8 cellular contexts compared by ENCODE assay signal in the genomic region with DNA sequence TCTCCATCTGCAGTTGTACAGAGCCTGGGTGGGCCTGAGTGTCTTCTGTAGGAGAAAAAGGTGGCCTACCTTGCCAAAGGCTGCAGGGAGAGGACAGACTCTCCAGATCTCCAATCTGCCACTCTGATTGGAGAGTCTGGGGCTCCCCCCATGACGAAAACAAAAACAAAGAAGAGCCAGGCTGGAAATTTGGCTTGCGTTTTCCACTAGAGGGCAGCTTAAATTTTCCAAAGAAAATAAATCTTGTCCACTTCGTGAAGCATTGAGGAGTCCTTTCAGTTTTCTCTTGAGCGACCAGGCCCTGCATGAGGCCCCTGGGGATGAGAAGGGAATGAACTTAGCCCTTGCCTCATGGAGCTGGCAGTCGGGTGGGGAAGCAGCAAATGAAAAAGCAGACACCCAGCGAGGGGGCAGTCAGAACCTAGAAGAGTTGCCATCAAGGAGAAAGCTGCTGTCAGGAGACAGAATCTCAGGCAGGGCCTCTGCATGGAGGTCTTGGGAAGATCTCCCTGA. TPM values are rescaled to one million over a fixed set of nuclear protein-coding genes. Genes with fewer than 3 reads are reported as not detected.
DNase-seq lines count a peak whose midpoint lies in the region; ATAC-seq and TF ChIP-seq lines count a peak whose summit lies in the region.

No MANE protein-coding gene starts in this region.

- CTCF ChIA-PET in AG04450 (lab: Charles Lee) = interaction anchor here (0.6 to 2.8 kb wide), 27 partner anchors 8 to 197 kb away, joined by 3 to 20 read pairs (median 4); a partner anchor contains a TSS

- peak; percentile 19 to 23 for ATAC-seq in left cardiac atrium
- ATAC-seq in GM19328 (IDR thresholded peaks at IDR 0.05; ENCODE audit: unreplicated experiment) = no peak
- no peak for ATAC-seq in GM19452 (IDR thresholded peaks at IDR 0.05; ENCODE audit: unreplicated experiment)

- DNase-seq in AG04450 (ENCODE audit: low read depth, low spot score) (no peak), HCEC 1CT (peak; percentile 73), SKM-1 treated with dmso at 0.1 percent for 144 hours (lab: John Stamatoyannopoulos, UW; ENCODE audit: unreplicated experiment) (peak; percentile 22), left cardiac atrium (no peak), globus pallidus (ENCODE audit: low spot score) (no peak), thyroid gland (no peak)

- H3K36me3 ChIP-seq in thyroid gland = no peaks in the 10 kb centered on the region

- peak overlapping the region; percentile 43 for H3K27ac ChIP-seq in AG04450 (ENCODE audit: low read depth, low read length)
- no peak overlapping the region for H3K27ac ChIP-seq in thyroid gland

- peak; percentile 63 for TF ChIP-seq CTCF in AG04450 (IDR thresholded peaks at IDR 0.05; ENCODE audit: low read depth, low read length)
- peak in 1 of 6 experiments; percentile 12 for TF ChIP-seq CTCF in thyroid gland (IDR thresholded peaks at IDR 0.05)

- intact Hi-C loops in left cardiac atrium (cut with DNase I) (no loop called here), thyroid gland (cut with DNase I) (no loop called here)

- H3K27me3 ChIP-seq in AG04450 (ENCODE audit: control insufficient read depth, insufficient read depth, low read length) = peaks cover 3% of the 10 kb centered on the region
- H3K27me3 ChIP-seq in thyroid gland = no peaks in the 10 kb centered on the region

- 10 to 15% methylated on average over 6 of the region's 6 CpGs for WGBS in thyroid gland, 2 donors

- TF ChIP-seq POLR2A in thyroid gland (IDR thresholded peaks at IDR 0.05) = no peak

- H3K9me3 ChIP-seq in AG04450 (ENCODE audit: control insufficient read depth, insufficient read depth, low read length) (no peaks in the 10 kb centered on the region), thyroid gland (no peaks in the 10 kb centered on the region)

- no peaks in the 10 kb centered on the region for H3K4me1 ChIP-seq in thyroid gland

- peak overlapping the region; percentile 18; the same call in 1 of the 2 replicates for H3K4me3 ChIP-seq in AG04450 (ENCODE audit: low read depth, low read length)
- H3K4me3 ChIP-seq in thyroid gland (replicated peaks in 1 of 3) = no peak overlapping the region

- POLR2A ChIA-PET in AG04450 (lab: Yijun Ruan, JAX) = interaction anchor here (0.9 kb wide), 1 partner anchor 61 kb away, joined by 3 read pairs; a partner anchor contains a TSS

RNA-seq across cellular contexts. Expression of a gene that starts 8.2 kb away (rescaled TPM):
- 7.4 and 12.3 TPM in 2 replicates for polyA plus RNA-seq in AG04450 (2011; rRNA removed)
- polyA minus RNA-seq in AG04450 (2011; rRNA and poly(A)+ RNA removed) = 6.5 and 7.1 TPM in 2 replicates
- total RNA-seq in left cardiac atrium (1 to 10 TPM in 1 of 2 donors, under 1 TPM in 1; 0.76 to 1.8 TPM), thyroid gland (1 to 10 TPM in 1 of 4 donors, not detected in 3; 1.8 TPM)

RNA-seq across cellular contexts. Expression of a gene that starts 59.6 kb away (rescaled TPM):
- polyA plus RNA-seq in AG04450 (2011; rRNA removed) = 52.8 and 73.2 TPM in 2 replicates
- polyA minus RNA-seq in AG04450 (2011; rRNA and poly(A)+ RNA removed) = 32.1 and 58.6 TPM in 2 replicates
- total RNA-seq in left cardiac atrium = 10 to 100 TPM; 68.0 to 74.0 TPM
- total RNA-seq in thyroid gland = 10 to 100 TPM; 52.8 to 71.6 (median 62.6) TPM

Comparison
In these comparisons a context has a peak if more than half of its experiments do, and no peak if none do; other contexts are left out.
1. DNase-seq: peak in HCEC 1CT (single experiment) and SKM-1 treated with dmso at 0.1 percent for 144 hours (single experiment); none in AG04450 (single experiment), left cardiac atrium (single experiment), globus pallidus (single experiment) and thyroid gland (0 of 2).
2. ATAC-seq: peak in left cardiac atrium (2 of 2); none in GM19328 (single experiment) and GM19452 (single experiment).